ENCODE assay signal across 1 cellular context in genomic region chr6:27478706-27479318, GRCh38.
TF ChIP-seq lines count a peak whose summit lies in the region.

No MANE protein-coding gene starts in this region.

TF ChIP-seq in K562, 482 proteins besides CTCF, POLR2A, EP300 and RAD21 (continued from another document and continues in another):
- no peak for TF ChIP-seq RERE (CRISPR knock-in tag; IDR thresholded peaks at IDR 0.05; ENCODE audit: borderline replicate concordance)
- no peak for TF ChIP-seq ZNF280B (CRISPR knock-in tag; IDR thresholded peaks at IDR 0.05)
- no peak for TF ChIP-seq PYGO2 (tag; IDR thresholded peaks at IDR 0.05)
- TF ChIP-seq CREB3L1 (IDR thresholded peaks at IDR 0.05; ENCODE audit: borderline replicate concordance, low read depth) = no peak
- TF ChIP-seq DDX20 (tag; IDR thresholded peaks at IDR 0.05; ENCODE audit: low read depth) = no peak
- TF ChIP-seq ZNF318 (IDR thresholded peaks at IDR 0.05; ENCODE audit: borderline replicate concordance in 1 of 2, low read depth in 1 of 2) = no peak
- no peak for TF ChIP-seq MCM2 (IDR thresholded peaks at IDR 0.05; ENCODE audit: low read depth)
- no peak for TF ChIP-seq KLF16 (IDR thresholded peaks at IDR 0.05)
- no peak; a peak in 1 of 4 replicates for TF ChIP-seq ZMIZ1 (IDR thresholded peaks at IDR 0.05; ENCODE audit: low read depth in 2 of 2, low read length in 2 of 2)
- peak; percentile 9; the same call in 1 of the 2 replicates for TF ChIP-seq TFE3 (CRISPR knock-in tag; IDR thresholded peaks at IDR 0.05)
- TF ChIP-seq SNIP1 (IDR thresholded peaks at IDR 0.05; ENCODE audit: low read depth) = no peak
- peak; percentile 79 for TF ChIP-seq ZBTB8A (IDR thresholded peaks at IDR 0.05; ENCODE audit: partially characterized antibody)
- TF ChIP-seq GABPB1 (CRISPR knock-in tag; IDR thresholded peaks at IDR 0.05) = peak; percentile 51; the same call in 1 of the 2 replicates
- no peak for TF ChIP-seq ZKSCAN3 (CRISPR knock-in tag; IDR thresholded peaks at IDR 0.05)
- TF ChIP-seq ZNF507 (tag; conservative IDR thresholded peaks at IDR 0.05) = no peak
- TF ChIP-seq KAT8 (IDR thresholded peaks at IDR 0.05; ENCODE audit: low read depth) = no peak
- TF ChIP-seq SNRNP70 (optimal IDR thresholded peaks at IDR 0.05; ENCODE audit: low read depth, low read length) = no peak
- no peak for TF ChIP-seq ZNF224 (CRISPR knock-in tag; IDR thresholded peaks at IDR 0.05)
- TF ChIP-seq RBFOX2 (IDR thresholded peaks at IDR 0.05; ENCODE audit: low read depth, low read length) = no peak
- TF ChIP-seq ZNF75A (CRISPR knock-in tag; IDR thresholded peaks at IDR 0.05) = no peak
- no peak for TF ChIP-seq ZNF707 (CRISPR knock-in tag; conservative IDR thresholded peaks at IDR 0.05)
- no peak; the same call in 1 of the 2 replicates for TF ChIP-seq ATF3 (IDR thresholded peaks at IDR 0.05)
- no peak; the same call in 1 of the 2 replicates for TF ChIP-seq ATF3 (CRISPR knock-in tag; conservative IDR thresholded peaks at IDR 0.05)
- no peak for TF ChIP-seq GATAD2A (IDR thresholded peaks at IDR 0.05)
- no peak for TF ChIP-seq DNMT1 (IDR thresholded peaks at IDR 0.05)
- peak; percentile 52 for TF ChIP-seq TOE1 (IDR thresholded peaks at IDR 0.05; ENCODE audit: borderline replicate concordance)
- no peak for TF ChIP-seq TOE1 (CRISPR knock-in tag; IDR thresholded peaks at IDR 0.05; ENCODE audit: borderline replicate concordance, low read depth)
- no peak for TF ChIP-seq YBX1 (IDR thresholded peaks at IDR 0.05)
- TF ChIP-seq SPI1 (IDR thresholded peaks at IDR 0.05; ENCODE audit: borderline replicate concordance, low read depth, low read length) = no peak
- TF ChIP-seq LEF1 (IDR thresholded peaks at IDR 0.05) = peak; percentile 47; the same call in 1 of the 2 replicates
- peak; percentile 56; the same call in 1 of the 2 replicates for TF ChIP-seq MTA3 (IDR thresholded peaks at IDR 0.05; ENCODE audit: borderline replicate concordance)
- TF ChIP-seq XRCC5 (IDR thresholded peaks at IDR 0.05; ENCODE audit: low read depth, low read length) = no peak
- peak; percentile 48 for TF ChIP-seq HDAC3 (IDR thresholded peaks at IDR 0.05; ENCODE audit: borderline replicate concordance, partially characterized antibody)
- TF ChIP-seq ZNF766 (CRISPR knock-in tag; conservative IDR thresholded peaks at IDR 0.05) = 0 out of 2 replicates have a peak, but pooled peaks have one; percentile 70
- TF ChIP-seq HNRNPUL1 (IDR thresholded peaks at IDR 0.05; ENCODE audit: low read length) = no peak
- no peak for TF ChIP-seq DPF2 (IDR thresholded peaks at IDR 0.05)
- TF ChIP-seq ZNF431 (CRISPR knock-in tag; IDR thresholded peaks at IDR 0.05) = no peak
- no peak for TF ChIP-seq NCOA6 (IDR thresholded peaks at IDR 0.05)
- 0 out of 2 replicates have a peak, but pooled peaks have one; percentile 1 for TF ChIP-seq STAT5A (IDR thresholded peaks at IDR 0.05; ENCODE audit: borderline replicate concordance, low read length)
